ENCODE assay signal across 1 cellular context in the genomic region with DNA sequence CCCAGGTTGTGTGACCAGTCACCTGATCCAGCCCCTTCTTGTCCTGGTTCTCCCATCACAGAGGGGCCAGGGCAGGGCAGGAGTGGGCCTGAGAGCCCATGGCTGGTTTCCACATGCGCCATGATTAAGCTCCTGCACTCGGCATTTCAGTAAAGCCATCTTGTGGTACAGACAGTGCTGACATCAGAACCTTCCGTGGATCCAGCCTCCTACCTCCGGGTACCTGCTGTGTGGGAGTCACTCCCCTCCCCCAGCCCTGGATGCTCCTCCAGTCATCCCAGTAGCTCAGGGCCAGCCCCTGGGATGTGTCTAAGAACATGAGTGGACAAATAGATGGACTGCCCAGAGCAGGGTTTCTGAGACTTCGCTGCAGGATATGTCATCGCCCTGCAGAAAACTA.
TF ChIP-seq lines count a peak whose summit lies in the region.

No MANE protein-coding gene starts in this region.

TF ChIP-seq in GM23338, 12 proteins besides CTCF, POLR2A, EP300 and RAD21 (continued from another document):
- TF ChIP-seq, protein P1, sequence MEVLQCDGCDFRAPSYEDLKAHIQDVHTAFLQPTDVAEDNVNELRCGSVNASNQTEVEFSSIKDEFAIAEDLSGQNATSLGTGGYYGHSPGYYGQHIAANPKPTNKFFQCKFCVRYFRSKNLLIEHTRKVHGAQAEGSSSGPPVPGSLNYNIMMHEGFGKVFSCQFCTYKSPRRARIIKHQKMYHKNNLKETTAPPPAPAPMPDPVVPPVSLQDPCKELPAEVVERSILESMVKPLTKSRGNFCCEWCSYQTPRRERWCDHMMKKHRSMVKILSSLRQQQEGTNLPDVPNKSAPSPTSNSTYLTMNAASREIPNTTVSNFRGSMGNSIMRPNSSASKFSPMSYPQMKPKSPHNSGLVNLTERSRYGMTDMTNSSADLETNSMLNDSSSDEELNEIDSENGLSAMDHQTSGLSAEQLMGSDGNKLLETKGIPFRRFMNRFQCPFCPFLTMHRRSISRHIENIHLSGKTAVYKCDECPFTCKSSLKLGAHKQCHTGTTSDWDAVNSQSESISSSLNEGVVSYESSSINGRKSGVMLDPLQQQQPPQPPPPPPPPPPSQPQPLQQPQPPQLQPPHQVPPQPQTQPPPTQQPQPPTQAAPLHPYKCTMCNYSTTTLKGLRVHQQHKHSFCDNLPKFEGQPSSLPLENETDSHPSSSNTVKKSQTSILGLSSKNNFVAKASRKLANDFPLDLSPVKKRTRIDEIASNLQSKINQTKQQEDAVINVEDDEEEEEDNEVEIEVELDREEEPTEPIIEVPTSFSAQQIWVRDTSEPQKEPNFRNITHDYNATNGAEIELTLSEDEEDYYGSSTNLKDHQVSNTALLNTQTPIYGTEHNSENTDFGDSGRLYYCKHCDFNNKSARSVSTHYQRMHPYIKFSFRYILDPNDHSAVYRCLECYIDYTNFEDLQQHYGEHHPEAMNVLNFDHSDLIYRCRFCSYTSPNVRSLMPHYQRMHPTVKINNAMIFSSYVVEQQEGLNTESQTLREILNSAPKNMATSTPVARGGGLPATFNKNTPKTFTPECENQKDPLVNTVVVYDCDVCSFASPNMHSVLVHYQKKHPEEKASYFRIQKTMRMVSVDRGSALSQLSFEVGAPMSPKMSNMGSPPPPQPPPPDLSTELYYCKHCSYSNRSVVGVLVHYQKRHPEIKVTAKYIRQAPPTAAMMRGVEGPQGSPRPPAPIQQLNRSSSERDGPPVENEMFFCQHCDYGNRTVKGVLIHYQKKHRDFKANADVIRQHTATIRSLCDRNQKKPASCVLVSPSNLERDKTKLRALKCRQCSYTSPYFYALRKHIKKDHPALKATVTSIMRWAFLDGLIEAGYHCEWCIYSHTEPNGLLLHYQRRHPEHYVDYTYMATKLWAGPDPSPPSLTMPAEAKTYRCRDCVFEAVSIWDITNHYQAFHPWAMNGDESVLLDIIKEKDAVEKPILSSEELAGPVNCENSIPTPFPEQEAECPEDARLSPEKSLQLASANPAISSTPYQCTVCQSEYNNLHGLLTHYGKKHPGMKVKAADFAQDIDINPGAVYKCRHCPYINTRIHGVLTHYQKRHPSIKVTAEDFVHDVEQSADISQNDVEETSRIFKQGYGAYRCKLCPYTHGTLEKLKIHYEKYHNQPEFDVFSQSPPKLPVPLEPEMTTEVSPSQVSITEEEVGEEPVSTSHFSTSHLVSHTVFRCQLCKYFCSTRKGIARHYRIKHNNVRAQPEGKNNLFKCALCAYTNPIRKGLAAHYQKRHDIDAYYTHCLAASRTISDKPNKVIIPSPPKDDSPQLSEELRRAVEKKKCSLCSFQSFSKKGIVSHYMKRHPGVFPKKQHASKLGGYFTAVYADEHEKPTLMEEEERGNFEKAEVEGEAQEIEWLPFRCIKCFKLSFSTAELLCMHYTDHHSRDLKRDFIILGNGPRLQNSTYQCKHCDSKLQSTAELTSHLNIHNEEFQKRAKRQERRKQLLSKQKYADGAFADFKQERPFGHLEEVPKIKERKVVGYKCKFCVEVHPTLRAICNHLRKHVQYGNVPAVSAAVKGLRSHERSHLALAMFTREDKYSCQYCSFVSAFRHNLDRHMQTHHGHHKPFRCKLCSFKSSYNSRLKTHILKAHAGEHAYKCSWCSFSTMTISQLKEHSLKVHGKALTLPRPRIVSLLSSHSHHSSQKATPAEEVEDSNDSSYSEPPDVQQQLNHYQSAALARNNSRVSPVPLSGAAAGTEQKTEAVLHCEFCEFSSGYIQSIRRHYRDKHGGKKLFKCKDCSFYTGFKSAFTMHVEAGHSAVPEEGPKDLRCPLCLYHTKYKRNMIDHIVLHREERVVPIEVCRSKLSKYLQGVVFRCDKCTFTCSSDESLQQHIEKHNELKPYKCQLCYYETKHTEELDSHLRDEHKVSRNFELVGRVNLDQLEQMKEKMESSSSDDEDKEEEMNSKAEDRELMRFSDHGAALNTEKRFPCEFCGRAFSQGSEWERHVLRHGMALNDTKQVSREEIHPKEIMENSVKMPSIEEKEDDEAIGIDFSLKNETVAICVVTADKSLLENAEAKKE (CRISPR knock-in tag; IDR thresholded peaks at IDR 0.05): no peak
- no peak for TF ChIP-seq JUNB (IDR thresholded peaks at IDR 0.05; ENCODE audit: unreplicated experiment)
